In genomic region chr14:106224694-106224971, GRCh38 we compare ENCODE assay signal across 19 cellular contexts.
DNase-seq lines count a peak whose midpoint lies in the region; ATAC-seq and TF ChIP-seq lines count a peak whose summit lies in the region.
"Had no signal": no experiment of that assay in that cellular context is flagged by ENCODE, and none has a peak within 500 bp of the region (broad histone marks: within the 10 kb centered on the region; RNA-seq: fewer than 3 reads in every experiment).

No MANE protein-coding gene starts in this region.

- TF ChIP-seq CTCF in CD8-positive, alpha-beta T cell (IDR thresholded peaks at IDR 0.05): no peak
- no peak for TF ChIP-seq CTCF in OCI-LY7 (conservative IDR thresholded peaks at IDR 0.05; ENCODE audit: low read length)
- no peak for TF ChIP-seq CTCF in gastroesophageal sphincter (IDR thresholded peaks at IDR 0.05)

- H3K4me2 ChIP-seq in OCI-LY7 (ENCODE audit: low read length): no peak overlapping the region

- no TSS peak for BruUV-seq in OCI-LY7 (replicated peaks; lab: Mats Ljungman, UMichigan)

- no peak for ATAC-seq in CD8-positive, alpha-beta T cell
- no peak for ATAC-seq in activated CD8-positive, alpha-beta T cell treated with anti-CD3 and anti-CD28 coated beads, Interleukin-2, amount 10 ng/mL, durations not matched to agents 7 days and 5 days
- no peak for ATAC-seq in naive thymus-derived CD8-positive, alpha-beta T cell
- ATAC-seq in gastroesophageal sphincter: no peak
- ATAC-seq: GM12878, Panc1, Right ventricle myocardium inferior had no signal

- H3K4me1 Mint-ChIP-seq in activated naive CD4-positive, alpha-beta T cell treated with anti-CD3 and anti-CD28 coated beads, Interleukin-2, amount 10 ng/mL, durations not matched to agents 7 days and 5 days: peaks cover 46% of the 10 kb centered on the region
- H3K4me1 Mint-ChIP-seq in CD8-positive, alpha-beta T cell (ENCODE audit: low read depth): peaks cover 51% of the 10 kb centered on the region
- peaks cover 42% of the 10 kb centered on the region for H3K4me1 Mint-ChIP-seq in activated CD8-positive, alpha-beta T cell treated with anti-CD3 and anti-CD28 coated beads, Interleukin-2, amount 10 ng/mL, durations not matched to agents 7 days and 5 days (ENCODE audit: low read depth)
- peaks cover 16 to 69% (median 56%) of the 10 kb centered on the region in 4 donors for H3K4me1 Mint-ChIP-seq in naive thymus-derived CD8-positive, alpha-beta T cell

- H3K4me1 ChIP-seq in CD8-positive, alpha-beta T cell (ENCODE audit: insufficient read depth, low read length): peaks cover 48% of the 10 kb centered on the region
- H3K4me1 ChIP-seq in OCI-LY7 (ENCODE audit: insufficient read depth, low read length, poor library complexity, severe bottlenecking) (peaks cover 30% of the 10 kb centered on the region), gastroesophageal sphincter (no peaks in the 10 kb centered on the region)
- H3K4me1 ChIP-seq: Caco-2, HAP-1 had no signal

- intact Hi-C loops in CD8-positive, alpha-beta T cell (cut with DNase I, micrococcal nuclease): no loop called here
- intact Hi-C loops in OCI-LY7 (cut with micrococcal nuclease; ENCODE audit: unreplicated experiment): no loop called here

- POLR2A ChIA-PET in CD8-positive, alpha-beta T cell (lab: Charles Lee): no interaction called here
- POLR2A ChIA-PET in activated CD8-positive, alpha-beta T cell treated with anti-CD3 and anti-CD28 coated beads, Interleukin-2, amount 10 ng/mL, durations not matched to agents 7 days and 5 days (lab: Charles Lee): no interaction called here
- POLR2A ChIA-PET in naive thymus-derived CD8-positive, alpha-beta T cell (lab: Charles Lee): interaction anchor here (1.3 kb wide), 1 partner anchor 15 kb away, joined by 4 read pairs; no protein-coding TSS in a partner anchor
- POLR2A ChIA-PET in OCI-LY7 (lab: Charles Lee): no interaction called here

- peak overlapping the region; percentile 7 for H3K27ac ChIP-seq in CD8-positive, alpha-beta T cell (ENCODE audit: low read depth, low read length)
- no peak overlapping the region for H3K27ac ChIP-seq in OCI-LY7 (ENCODE audit: low read depth, low read length, poor library complexity, severe bottlenecking)
- H3K27ac ChIP-seq in gastroesophageal sphincter: no peak overlapping the region

- peak overlapping the region; percentile 79 for H3K27ac Mint-ChIP-seq in activated naive CD4-positive, alpha-beta T cell treated with anti-CD3 and anti-CD28 coated beads, Interleukin-2, amount 10 ng/mL, durations not matched to agents 7 days and 5 days
- peak overlapping the region; percentile 89 for H3K27ac Mint-ChIP-seq in CD8-positive, alpha-beta T cell
- H3K27ac Mint-ChIP-seq in activated CD8-positive, alpha-beta T cell treated with anti-CD3 and anti-CD28 coated beads, Interleukin-2, amount 10 ng/mL, durations not matched to agents 7 days and 5 days: peak overlapping the region; percentile 78
- H3K27ac Mint-ChIP-seq in naive thymus-derived CD8-positive, alpha-beta T cell: peak overlapping the region; percentile 70 to 98 (median 90)
- H3K27ac Mint-ChIP-seq: B cell had no signal

- no peaks in the 10 kb centered on the region for H3K9me3 ChIP-seq in CD8-positive, alpha-beta T cell (ENCODE audit: low read length)
- H3K9me3 ChIP-seq in OCI-LY7 (ENCODE audit: low read length): no peaks in the 10 kb centered on the region
- H3K9me3 ChIP-seq in gastroesophageal sphincter: no peaks in the 10 kb centered on the region
- H3K9me3 ChIP-seq: Caco-2, HAP-1 had no signal

- no peak overlapping the region for H3K4me3 Mint-ChIP-seq in activated naive CD4-positive, alpha-beta T cell treated with anti-CD3 and anti-CD28 coated beads, Interleukin-2, amount 10 ng/mL, durations not matched to agents 7 days and 5 days
- H3K4me3 Mint-ChIP-seq in CD8-positive, alpha-beta T cell: peak overlapping the region; percentile 67
- H3K4me3 Mint-ChIP-seq in activated CD8-positive, alpha-beta T cell treated with anti-CD3 and anti-CD28 coated beads, Interleukin-2, amount 10 ng/mL, durations not matched to agents 7 days and 5 days: no peak overlapping the region
- H3K4me3 Mint-ChIP-seq in naive thymus-derived CD8-positive, alpha-beta T cell: peak overlapping the region; percentile 52 to 84 (median 70)
- H3K4me3 Mint-ChIP-seq: B cell had no signal

- CTCF ChIA-PET in activated naive CD4-positive, alpha-beta T cell treated with anti-CD3 and anti-CD28 coated beads, Interleukin-2, amount 10 ng/mL, durations not matched to agents 7 days and 5 days (lab: Charles Lee): no interaction called here
- CTCF ChIA-PET in CD8-positive, alpha-beta T cell (lab: Charles Lee): interaction anchor here (1.4 kb wide), 1 partner anchor 15 kb away, joined by 3 read pairs; no protein-coding TSS in a partner anchor
- CTCF ChIA-PET in activated CD8-positive, alpha-beta T cell treated with anti-CD3 and anti-CD28 coated beads, Interleukin-2, amount 10 ng/mL, durations not matched to agents 7 days and 5 days (lab: Charles Lee): no interaction called here
- CTCF ChIA-PET in OCI-LY7 (lab: Charles Lee; ENCODE audit: unreplicated experiment): no interaction called here

- no peaks in the 10 kb centered on the region for H3K79me2 ChIP-seq in OCI-LY7 (ENCODE audit: insufficient read depth, low read depth, low read length)

- WGBS in gastroesophageal sphincter (ENCODE audit: low coverage in 1 of 2), 2 donors: 57 to 70% methylated on average over 4 to 7 of the region's 7 CpGs

- peaks cover under 1% of the 10 kb centered on the region for H3K27me3 Mint-ChIP-seq in activated naive CD4-positive, alpha-beta T cell treated with anti-CD3 and anti-CD28 coated beads, Interleukin-2, amount 10 ng/mL, durations not matched to agents 7 days and 5 days
- H3K27me3 Mint-ChIP-seq in CD8-positive, alpha-beta T cell (ENCODE audit: low read depth): no peaks in the 10 kb centered on the region
- H3K27me3 Mint-ChIP-seq in activated CD8-positive, alpha-beta T cell treated with anti-CD3 and anti-CD28 coated beads, Interleukin-2, amount 10 ng/mL, durations not matched to agents 7 days and 5 days (ENCODE audit: low read depth): peaks cover 3% of the 10 kb centered on the region
- peaks cover 0 to 3% (median 0%) of the 10 kb centered on the region in 5 donors for H3K27me3 Mint-ChIP-seq in naive thymus-derived CD8-positive, alpha-beta T cell

- TF ChIP-seq POLR2A in gastroesophageal sphincter (IDR thresholded peaks at IDR 0.05): no peak

- no peak for TF ChIP-seq EP300 in gastroesophageal sphincter (IDR thresholded peaks at IDR 0.05)

- H3K27me3 ChIP-seq in CD8-positive, alpha-beta T cell (ENCODE audit: insufficient read depth, low read length): no peaks in the 10 kb centered on the region
- peaks cover 33% of the 10 kb centered on the region for H3K27me3 ChIP-seq in gastroesophageal sphincter

- H2AFZ ChIP-seq in OCI-LY7 (ENCODE audit: low read length): no peak overlapping the region

- peak overlapping the region; percentile 6 for H3K4me3 ChIP-seq in CD8-positive, alpha-beta T cell (ENCODE audit: low read depth, low read length)
- H3K4me3 ChIP-seq in OCI-LY7 (ENCODE audit: low read depth, low read length, poor library complexity, severe bottlenecking) (no peak overlapping the region), gastroesophageal sphincter (no peak overlapping the region)
- H3K4me3 ChIP-seq: GM12878, HAP-1 had no signal

- H4K20me1 ChIP-seq in OCI-LY7 (ENCODE audit: insufficient read depth, low read length): no peaks in the 10 kb centered on the region

- no peak for DNase-seq in activated naive CD4-positive, alpha-beta T cell treated with anti-CD3 and anti-CD28 coated beads, Interleukin-2, amount 10 ng/mL, durations not matched to agents 7 days and 5 days
- no peak for DNase-seq in activated naive CD4-positive, alpha-beta T cell (lab: John Stamatoyannopoulos, UW)
- DNase-seq in CD8-positive, alpha-beta T cell: no peak
- no peak for DNase-seq in activated CD8-positive, alpha-beta T cell treated with anti-CD3 and anti-CD28 coated beads, Interleukin-2, amount 10 ng/mL, durations not matched to agents 7 days and 5 days
- no peak for DNase-seq in naive thymus-derived CD8-positive, alpha-beta T cell
- no peak for DNase-seq in OCI-LY7 (ENCODE audit: low spot score)
- DNase-seq: Caco-2, IMR-90, NCI-H1417, NCI-H1930, NCI-H2171, NCI-H446 treated with DMSO at 0.1 percent for 48 hours, NCI-H748 treated with DMSO at 0.1 percent for 48 hours had no signal

- no peaks in the 10 kb centered on the region for H3K36me3 ChIP-seq in CD8-positive, alpha-beta T cell (ENCODE audit: insufficient read depth, low read length)
- no peaks in the 10 kb centered on the region for H3K36me3 ChIP-seq in OCI-LY7 (ENCODE audit: insufficient read depth, low read length)
- H3K36me3 ChIP-seq in gastroesophageal sphincter: no peaks in the 10 kb centered on the region
- H3K36me3 ChIP-seq: HAP-1 had no signal

- no peaks in the 10 kb centered on the region for H3K9me2 ChIP-seq in OCI-LY7 (ENCODE audit: insufficient read depth, low read length)

- H3K36me3 Mint-ChIP-seq in activated naive CD4-positive, alpha-beta T cell treated with anti-CD3 and anti-CD28 coated beads, Interleukin-2, amount 10 ng/mL, durations not matched to agents 7 days and 5 days: peaks cover 5% of the 10 kb centered on the region
- H3K36me3 Mint-ChIP-seq in CD8-positive, alpha-beta T cell: no peaks in the 10 kb centered on the region
- H3K36me3 Mint-ChIP-seq in activated CD8-positive, alpha-beta T cell treated with anti-CD3 and anti-CD28 coated beads, Interleukin-2, amount 10 ng/mL, durations not matched to agents 7 days and 5 days (ENCODE audit: low read depth): no peaks in the 10 kb centered on the region
- H3K36me3 Mint-ChIP-seq in naive thymus-derived CD8-positive, alpha-beta T cell: no peaks in the 10 kb centered on the region

- H3K9me3 Mint-ChIP-seq in activated naive CD4-positive, alpha-beta T cell treated with anti-CD3 and anti-CD28 coated beads, Interleukin-2, amount 10 ng/mL, durations not matched to agents 7 days and 5 days: no peaks in the 10 kb centered on the region
- H3K9me3 Mint-ChIP-seq in CD8-positive, alpha-beta T cell: no peaks in the 10 kb centered on the region
- no peaks in the 10 kb centered on the region for H3K9me3 Mint-ChIP-seq in activated CD8-positive, alpha-beta T cell treated with anti-CD3 and anti-CD28 coated beads, Interleukin-2, amount 10 ng/mL, durations not matched to agents 7 days and 5 days (ENCODE audit: insufficient read depth)
- H3K9me3 Mint-ChIP-seq in naive thymus-derived CD8-positive, alpha-beta T cell: no peaks in the 10 kb centered on the region

Comparison
In these comparisons a context has a peak if more than half of its experiments do, and no peak if none do; other contexts are left out.
1. H3K4me3 Mint-ChIP-seq: peak in CD8-positive, alpha-beta T cell (single experiment) and naive thymus-derived CD8-positive, alpha-beta T cell (10 of 10); none in activated naive CD4-positive, alpha-beta T cell treated with anti-CD3 and anti-CD28 coated beads, Interleukin-2, amount 10 ng/mL, durations not matched to agents 7 days and 5 days (single experiment) and activated CD8-positive, alpha-beta T cell treated with anti-CD3 and anti-CD28 coated beads, Interleukin-2, amount 10 ng/mL, durations not matched to agents 7 days and 5 days (single experiment).
2. Peak in every context shown above with its lines, with median percentiles within 50 percentile points of each other: H3K27ac Mint-ChIP-seq.